Comparison of ENCODE assay signal across 14 cellular contexts in genomic region chr10:47207280-47207613, GRCh38.
DNase-seq lines count a peak whose midpoint lies in the region; ATAC-seq, FAIRE-seq and TF ChIP-seq lines count a peak whose summit lies in the region.
"Had no signal": no experiment of that assay in that cellular context is flagged by ENCODE, and none has a peak within 500 bp of the region (broad histone marks: within the 10 kb centered on the region; RNA-seq: fewer than 3 reads in every experiment).

No MANE protein-coding gene starts in this region.

- no peak overlapping the region for H2BK15ac ChIP-seq in H1 (ENCODE audit: low read length)

- peaks cover 0 to 2% of the 10 kb centered on the region in 2 experiments; a peak in 1 of 4 replicates for H3K9me3 ChIP-seq in H1 (ENCODE audit: insufficient read depth in 2 of 2, low read depth in 1 of 2, low read length in 1 of 2)

- no peak overlapping the region for H3K14ac ChIP-seq in H1 (ENCODE audit: insufficient read length)

- no peak overlapping the region for H3K4me3 ChIP-seq in H1 (ENCODE audit: extremely low read depth in 1 of 4, insufficient read depth in 2 of 4, low read depth in 3 of 4, low read length in 4 of 4)
- H3K4me3 ChIP-seq: MG63, SK-N-MC, tibial nerve had no signal

- no peak overlapping the region for H3K4ac ChIP-seq in H1 (replicated peaks; ENCODE audit: insufficient read length, low read depth, low read length)

- TF ChIP-seq EP300 in H1 (IDR thresholded peaks at IDR 0.05; ENCODE audit: borderline replicate concordance in 1 of 2, low read depth in 2 of 2, low read length in 2 of 2): no peak

- H3K27ac Mint-ChIP-seq in activated naive CD4-positive, alpha-beta T cell treated with anti-CD3 and anti-CD28 coated beads, Interleukin-2, amount 50 U/mL, for 24 hours: peak overlapping the region; percentile 85
- peak overlapping the region; percentile 90 to 96 for H3K27ac Mint-ChIP-seq in stimulated activated naive CD8-positive, alpha-beta T cell treated with anti-CD3 and anti-CD28 coated beads, Interleukin-15, amount 100 ng/mL, for 72 hours

- H3K18ac ChIP-seq in H1 (ENCODE audit: extremely low read depth, low read length): no peak overlapping the region

- CTCF ChIA-PET in H1 (lab: Charles Lee; ENCODE audit: partially characterized antibody): interaction anchor here (1.0 to 1.6 kb wide), 3 partner anchors 13 to 159 kb away, joined by 4 to 8 read pairs (median 4); no protein-coding TSS in a partner anchor

- H3K27ac ChIP-seq in H1 (ENCODE audit: low read depth, low read length): no peak overlapping the region
- H3K27ac ChIP-seq: SK-N-MC, tibial nerve had no signal

- H3K36me3 Mint-ChIP-seq in activated naive CD4-positive, alpha-beta T cell treated with anti-CD3 and anti-CD28 coated beads, Interleukin-2, amount 50 U/mL, for 24 hours: peaks cover 5% of the 10 kb centered on the region

- H3K9ac ChIP-seq in H1 (replicated peaks in 1 of 4; ENCODE audit: extremely low read depth in 1 of 4, low read depth in 3 of 4, low read length in 3 of 4): no peak overlapping the region

- peaks cover 76% of the 10 kb centered on the region for H3K4me1 Mint-ChIP-seq in activated naive CD4-positive, alpha-beta T cell treated with anti-CD3 and anti-CD28 coated beads, Interleukin-2, amount 50 U/mL, for 24 hours
- H3K4me1 Mint-ChIP-seq in stimulated activated naive CD8-positive, alpha-beta T cell treated with anti-CD3 and anti-CD28 coated beads, Interleukin-15, amount 100 ng/mL, for 72 hours: peaks cover 60% of the 10 kb centered on the region

- no peak overlapping the region for H4K91ac ChIP-seq in H1 (replicated peaks; ENCODE audit: insufficient read length, low read length)

- 93% methylated on average over 4 of the region's 4 CpGs; no CpG with 5 or more reads in 1 of the 2 experiments for WGBS in H1 (ENCODE audit: extremely low coverage in 1 of 2, insufficient coverage in 1 of 2, insufficient read length in 1 of 2, insufficient replicate concordance in 2 of 2, low coverage in 1 of 2, low lambda C conversion rate in 2 of 2, missing lambda C conversion rate in 1 of 2), 2 experiments

- no peak overlapping the region for H2AFZ ChIP-seq in H1 (ENCODE audit: low read length)

- peak overlapping the region; percentile 31 for H3K4me3 Mint-ChIP-seq in activated naive CD4-positive, alpha-beta T cell treated with anti-CD3 and anti-CD28 coated beads, Interleukin-2, amount 50 U/mL, for 24 hours
- peak overlapping the region; percentile 68 to 69 for H3K4me3 Mint-ChIP-seq in stimulated activated naive CD8-positive, alpha-beta T cell treated with anti-CD3 and anti-CD28 coated beads, Interleukin-15, amount 100 ng/mL, for 72 hours

- no peak for TF ChIP-seq POLR2A in H1 (IDR thresholded peaks at IDR 0.05; ENCODE audit: control extremely low read depth in 1 of 2, low read depth in 2 of 2, low read length in 2 of 2)

- H3K9me3 Mint-ChIP-seq in activated naive CD4-positive, alpha-beta T cell treated with anti-CD3 and anti-CD28 coated beads, Interleukin-2, amount 50 U/mL, for 24 hours: peaks cover 6% of the 10 kb centered on the region
- H3K9me3 Mint-ChIP-seq in stimulated activated naive CD8-positive, alpha-beta T cell treated with anti-CD3 and anti-CD28 coated beads, Interleukin-15, amount 100 ng/mL, for 72 hours: peaks cover 4 to 9% of the 10 kb centered on the region in 2 donors

- TF ChIP-seq CTCF in H1 (IDR thresholded peaks at IDR 0.05; ENCODE audit: control extremely low read depth in 1 of 3, insufficient read depth in 1 of 3, low read depth in 1 of 3, low read length in 3 of 3): no peak

- H3K36me3 ChIP-seq in H1 (ENCODE audit: control insufficient read depth in 2 of 4, insufficient read depth in 4 of 4, low read length in 3 of 4): no peaks in the 10 kb centered on the region
- H3K36me3 ChIP-seq: MG63, tibial nerve had no signal

- no peaks in the 10 kb centered on the region for H3K4me1 ChIP-seq in H1 (replicated peaks in 1 of 4; ENCODE audit: control insufficient read depth in 3 of 4, insufficient read depth in 4 of 4, low read length in 3 of 4)
- H3K4me1 ChIP-seq: tibial nerve had no signal

- H3K23me2 ChIP-seq in H1 (ENCODE audit: low read depth, low read length): no peaks in the 10 kb centered on the region

- H4K5ac ChIP-seq in H1 (ENCODE audit: insufficient read length, low read depth, low read length): no peak overlapping the region

- H2BK12ac ChIP-seq in H1 (ENCODE audit: low read depth, low read length): no peak overlapping the region

- no peaks in the 10 kb centered on the region for H4K20me1 ChIP-seq in H1 (replicated peaks in 1 of 2; ENCODE audit: control insufficient read depth in 1 of 2, insufficient read depth in 2 of 2, low read length in 2 of 2)

- DNase-seq in activated naive CD4-positive, alpha-beta T cell treated with Interleukin-2 at 50 U/mL for 16 hours: no peak
- DNase-seq in SIG-M5 (lab: John Stamatoyannopoulos, UW) (peak; percentile 35), H1 (ENCODE audit: low read depth in 1 of 2, low spot score in 2 of 2) (no peak)
- DNase-seq in stimulated activated naive CD8-positive, alpha-beta T cell treated with anti-CD3 and anti-CD28 coated beads, Interleukin-15, amount 100 ng/mL, for 72 hours: peak in 1 of 2 donors; percentile 21
- DNase-seq: MG63, NCI-H446 had no signal

- no peak overlapping the region for H3K4me2 ChIP-seq in H1 (ENCODE audit: insufficient read depth in 1 of 2, low read depth in 2 of 2, low read length in 2 of 2)

- no peaks in the 10 kb centered on the region for H3K27me3 ChIP-seq in H1 (replicated peaks in 1 of 4; ENCODE audit: control insufficient read depth in 3 of 4, extremely low read depth in 1 of 4, insufficient read depth in 3 of 4, low read length in 3 of 4)
- H3K27me3 ChIP-seq: MG63, tibial nerve had no signal

- no peak for TF ChIP-seq RAD21 in H1 (IDR thresholded peaks at IDR 0.05 in 1 of 2, conservative IDR thresholded peaks at IDR 0.05 in 1 of 2; ENCODE audit: low read depth in 2 of 2, low read length in 2 of 2)

- no peak for FAIRE-seq in H1 (lab: Jason Lieb, UNC)
- FAIRE-seq: astrocyte, endometrium had no signal

- no peak overlapping the region for H2BK5ac ChIP-seq in H1 (ENCODE audit: low read depth, low read length)

- no peak overlapping the region for H3K56ac ChIP-seq in H1 (replicated peaks; ENCODE audit: insufficient read length, low read depth, low read length)

- peak; percentile 78 for ATAC-seq in stimulated activated naive CD8-positive, alpha-beta T cell treated with anti-CD3 and anti-CD28 coated beads, Interleukin-15, amount 100 ng/mL, for 72 hours
- ATAC-seq in GM21737 (IDR thresholded peaks at IDR 0.05; ENCODE audit: unreplicated experiment) (no peak), HG02763 (IDR thresholded peaks at IDR 0.05; ENCODE audit: unreplicated experiment) (no peak), HG02884 (IDR thresholded peaks at IDR 0.05; ENCODE audit: unreplicated experiment) (no peak)

- no peak overlapping the region for H2BK120ac ChIP-seq in H1 (replicated peaks; ENCODE audit: low read depth, low read length)

- no peaks in the 10 kb centered on the region for H3K79me2 ChIP-seq in H1 (ENCODE audit: control insufficient read depth in 1 of 2, insufficient read depth in 2 of 2, low read length in 2 of 2)

- H2AK5ac ChIP-seq in H1 (ENCODE audit: low read depth, low read length): no peak overlapping the region

- no peaks in the 10 kb centered on the region for H3K27me3 Mint-ChIP-seq in activated naive CD4-positive, alpha-beta T cell treated with anti-CD3 and anti-CD28 coated beads, Interleukin-2, amount 50 U/mL, for 24 hours
- no peaks in the 10 kb centered on the region for H3K27me3 Mint-ChIP-seq in stimulated activated naive CD8-positive, alpha-beta T cell treated with anti-CD3 and anti-CD28 coated beads, Interleukin-15, amount 100 ng/mL, for 72 hours

- POLR2A ChIA-PET in H1 (lab: Charles Lee; ENCODE audit: partially characterized antibody): no interaction called here

- H2BK20ac ChIP-seq in H1 (ENCODE audit: low read length): no peak overlapping the region

- no peak overlapping the region for H4K8ac ChIP-seq in H1 (ENCODE audit: extremely low read depth, insufficient read depth, low read length)

- H3K23ac ChIP-seq in H1 (ENCODE audit: insufficient read length): no peak overlapping the region

- H3K79me1 ChIP-seq in H1 (ENCODE audit: low read depth, low read length): no peaks in the 10 kb centered on the region

TF ChIP-seq in H1, 55 proteins besides CTCF, POLR2A, EP300 and RAD21:
- TF ChIP-seq BRCA1 (IDR thresholded peaks at IDR 0.05; ENCODE audit: low read depth, low read length) (no peak), CEBPB (IDR thresholded peaks at IDR 0.05; ENCODE audit: low read depth, low read length) (0 out of 2 replicates have a peak, but pooled peaks have one; percentile 29)
